Comparison of ENCODE assay signal across 24 cellular contexts in genomic region chr2:11708106-11708505, GRCh38. TPM values are rescaled to one million over a fixed set of nuclear protein-coding genes. Genes with fewer than 3 reads are reported as not detected.
"Had no signal": no experiment of that assay in that cellular context is flagged by ENCODE, and none has a peak within 500 bp of the region (broad histone marks: within the 10 kb centered on the region; RNA-seq: fewer than 3 reads in every experiment).

No MANE protein-coding gene starts in this region.

- H3K27ac Mint-ChIP-seq: activated CD8-positive, alpha-beta T cell treated with anti-CD3 and anti-CD28 coated beads, Interleukin-2, amount 10 ng/mL, durations not matched to agents 7 days and 5 days; activated naive CD8-positive, alpha-beta T cell; activated T-cell treated with anti-CD3 and anti-CD28 coated beads, Interleukin-2, amount 50 U/mL, for 72 hours; dendritic cell treated with granulocyte-macrophage colony-stimulating factor and Interleukin-4, amounts not matched to agents 40 ng/mL and 50 ng/mL, for 4 days; naive thymus-derived CD4-positive, alpha-beta T cell; T-helper 17 cell; WTC11 had no signal

- H3K4me1 Mint-ChIP-seq: T-helper 17 cell, WTC11 had no signal

- H3K27me3 ChIP-seq: hepatocyte, left lung, right atrium auricular region, tibial nerve, vagina had no signal

- H3K9me3 ChIP-seq: left lung, mucosa of descending colon, right atrium auricular region, tibial nerve, vagina had no signal

- H3K27ac ChIP-seq: hepatocyte, left lung, right atrium auricular region, skin epidermis, vagina had no signal

- H3K36me3 Mint-ChIP-seq: activated naive CD8-positive, alpha-beta T cell; naive thymus-derived CD4-positive, alpha-beta T cell had no signal

- H3K36me3 ChIP-seq: left lung, right atrium auricular region, tibial nerve, vagina had no signal

- H3K27me3 Mint-ChIP-seq: activated naive CD8-positive, alpha-beta T cell; dendritic cell treated with granulocyte-macrophage colony-stimulating factor and Interleukin-4, amounts not matched to agents 40 ng/mL and 50 ng/mL, for 4 days had no signal

- DNase-seq: activated CD4-positive, alpha-beta T cell treated with anti-CD3 and anti-CD28 coated beads for 48 hours; activated CD8-positive, alpha-beta memory T cell treated with anti-CD3 and anti-CD28 coated beads, Interleukin-2, amount 50 U/mL, for 48 hours; activated CD8-positive, alpha-beta T cell treated with anti-CD3 and anti-CD28 coated beads, Interleukin-2, amount 10 ng/mL, durations not matched to agents 7 days and 5 days; activated gamma-delta T cell treated with Interleukin-2 at 50 U/mL for 16 hours; activated T-cell treated with anti-CD3 and anti-CD28 coated beads, Interleukin-2, amount 50 U/mL, for 72 hours; amygdala; effector memory CD4-positive, alpha-beta T cell; left lung; mucosa of descending colon; naive thymus-derived CD4-positive, alpha-beta T cell; stimulated activated CD4-positive, alpha-beta T cell treated with anti-CD3 and anti-CD28 coated beads, Interleukin-15, amount 100 ng/mL, for 24 hours; stimulated activated CD4-positive, alpha-beta T cell treated with anti-CD3 and anti-CD28 coated beads, Interleukin-4, amount 100 ng/mL, for 1 hour; stimulated activated naive CD4-positive, alpha-beta T cell treated with Interleukin-2 at 50 U/mL for 16 hours; substantia nigra; T-helper 17 cell had no signal

- H3K4me3 ChIP-seq: hepatocyte, left lung, mucosa of descending colon, right atrium auricular region, skin epidermis, tibial nerve, vagina had no signal

- H3K4me3 Mint-ChIP-seq: activated CD8-positive, alpha-beta T cell treated with anti-CD3 and anti-CD28 coated beads, Interleukin-2, amount 10 ng/mL, durations not matched to agents 7 days and 5 days; activated naive CD8-positive, alpha-beta T cell; activated T-cell treated with anti-CD3 and anti-CD28 coated beads, Interleukin-2, amount 50 U/mL, for 72 hours; dendritic cell treated with granulocyte-macrophage colony-stimulating factor and Interleukin-4, amounts not matched to agents 40 ng/mL and 50 ng/mL, for 4 days; naive thymus-derived CD4-positive, alpha-beta T cell; T-helper 17 cell; WTC11 had no signal

- H3K9me3 Mint-ChIP-seq: activated T-cell treated with anti-CD3 and anti-CD28 coated beads, Interleukin-2, amount 50 U/mL, for 72 hours; dendritic cell treated with granulocyte-macrophage colony-stimulating factor and Interleukin-4, amounts not matched to agents 40 ng/mL and 50 ng/mL, for 4 days had no signal

- ATAC-seq: activated CD8-positive, alpha-beta T cell treated with anti-CD3 and anti-CD28 coated beads, Interleukin-2, amount 10 ng/mL, durations not matched to agents 7 days and 5 days; activated T-cell treated with anti-CD3 and anti-CD28 coated beads, Interleukin-2, amount 50 U/mL, for 72 hours; left lung; mucosa of descending colon; naive thymus-derived CD4-positive, alpha-beta T cell; T-helper 17 cell; WTC11 had no signal

RNA-seq across cellular contexts. Expression of gene NTSR2, which starts 38.1 kb away (rescaled TPM):
- total RNA-seq: activated CD8-positive, alpha-beta T cell treated with anti-CD3 and anti-CD28 coated beads, Interleukin-2, amount 10 ng/mL, durations not matched to agents 7 days and 5 days; activated T-cell treated with anti-CD3 and anti-CD28 coated beads, Interleukin-2, amount 50 U/mL, for 72 hours; hepatocyte; left lung; mucosa of descending colon; naive thymus-derived CD4-positive, alpha-beta T cell; posterior vena cava; right atrium auricular region; T-helper 17 cell; vagina; WTC11 had no signal
